In genomic region chr17:29726721-29727252, GRCh38 we compare ENCODE assay signal across 9 cellular contexts.
DNase-seq lines count a peak whose midpoint lies in the region; ATAC-seq and TF ChIP-seq lines count a peak whose summit lies in the region.
"Had no signal": no experiment of that assay in that cellular context is flagged by ENCODE, and none has a peak within 500 bp of the region (broad histone marks: within the 10 kb centered on the region; RNA-seq: fewer than 3 reads in every experiment).

No MANE protein-coding gene starts in this region.

- H3K9me3 Mint-ChIP-seq in activated CD4-positive, alpha-beta T cell treated with anti-CD3 and anti-CD28 coated beads, Interleukin-2, amount 10 ng/mL, durations not matched to agents 7 days and 5 days: peaks cover 9% of the 10 kb centered on the region
- peaks cover 12% of the 10 kb centered on the region for H3K9me3 Mint-ChIP-seq in stimulated activated naive CD8-positive, alpha-beta T cell treated with anti-CD3 and anti-CD28 coated beads, Interleukin-15, Interleukin-2, amounts not matched to agents 100 ng/mL and 50 ng/mL, for 24 hours

- H3K4me3 Mint-ChIP-seq in activated CD4-positive, alpha-beta T cell treated with anti-CD3 and anti-CD28 coated beads, Interleukin-2, amount 10 ng/mL, durations not matched to agents 7 days and 5 days: no peak overlapping the region
- peak overlapping the region; percentile 38 for H3K4me3 Mint-ChIP-seq in stimulated activated naive CD8-positive, alpha-beta T cell treated with anti-CD3 and anti-CD28 coated beads, Interleukin-15, Interleukin-2, amounts not matched to agents 100 ng/mL and 50 ng/mL, for 24 hours

- H3K27ac ChIP-seq in RWPE2 (ENCODE audit: poor library complexity, severe bottlenecking) (peak overlapping the region; percentile 92), tibial artery (no peak overlapping the region)

- peaks cover 4% of the 10 kb centered on the region for H3K9me3 ChIP-seq in RWPE2 (ENCODE audit: severe bottlenecking)
- peaks cover 0 to 5% (median 0%) of the 10 kb centered on the region in 3 donors for H3K9me3 ChIP-seq in tibial artery

- H3K27me3 Mint-ChIP-seq in activated CD4-positive, alpha-beta T cell treated with anti-CD3 and anti-CD28 coated beads, Interleukin-2, amount 10 ng/mL, durations not matched to agents 7 days and 5 days: no peaks in the 10 kb centered on the region
- no peaks in the 10 kb centered on the region for H3K27me3 Mint-ChIP-seq in stimulated activated naive CD8-positive, alpha-beta T cell treated with anti-CD3 and anti-CD28 coated beads, Interleukin-15, Interleukin-2, amounts not matched to agents 100 ng/mL and 50 ng/mL, for 24 hours

- CTCF ChIA-PET in activated CD4-positive, alpha-beta T cell treated with anti-CD3 and anti-CD28 coated beads, Interleukin-2, amount 10 ng/mL, durations not matched to agents 7 days and 5 days (lab: Charles Lee): interaction anchor here (0.6 to 1.0 kb wide), 3 partner anchors 15 to 436 kb away, joined by 3 read pairs; no protein-coding TSS in a partner anchor

- ATAC-seq in RWPE2 (ENCODE audit: low read depth): peak; percentile 76

- H3K4me1 Mint-ChIP-seq in activated CD4-positive, alpha-beta T cell treated with anti-CD3 and anti-CD28 coated beads, Interleukin-2, amount 10 ng/mL, durations not matched to agents 7 days and 5 days: peaks cover 66% of the 10 kb centered on the region
- peaks cover 76% of the 10 kb centered on the region for H3K4me1 Mint-ChIP-seq in stimulated activated naive CD8-positive, alpha-beta T cell treated with anti-CD3 and anti-CD28 coated beads, Interleukin-15, Interleukin-2, amounts not matched to agents 100 ng/mL and 50 ng/mL, for 24 hours (ENCODE audit: low read depth)

- H3K36me3 Mint-ChIP-seq in activated CD4-positive, alpha-beta T cell treated with anti-CD3 and anti-CD28 coated beads, Interleukin-2, amount 10 ng/mL, durations not matched to agents 7 days and 5 days (ENCODE audit: low read depth): peaks cover 32% of the 10 kb centered on the region
- H3K36me3 Mint-ChIP-seq in stimulated activated naive CD8-positive, alpha-beta T cell treated with anti-CD3 and anti-CD28 coated beads, Interleukin-15, Interleukin-2, amounts not matched to agents 100 ng/mL and 50 ng/mL, for 24 hours (ENCODE audit: low read depth): peaks cover 39% of the 10 kb centered on the region

- H3K36me3 ChIP-seq in RWPE2 (ENCODE audit: low read depth): peaks cover 4% of the 10 kb centered on the region; the same call in 1 of the 2 replicates
- no peaks in the 10 kb centered on the region for H3K36me3 ChIP-seq in tibial artery

- TF ChIP-seq CTCF in RWPE2 (IDR thresholded peaks at IDR 0.05; ENCODE audit: poor library complexity, severe bottlenecking) (no peak), fibroblast of pulmonary artery (IDR thresholded peaks at IDR 0.05; ENCODE audit: low read length, missing control alignments) (no peak), tibial artery (IDR thresholded peaks at IDR 0.05) (no peak)

- H3K27me3 ChIP-seq in RWPE2 (ENCODE audit: insufficient read depth, poor library complexity, severe bottlenecking) (no peaks in the 10 kb centered on the region), tibial artery (no peaks in the 10 kb centered on the region)

- H3K4me3 ChIP-seq in RWPE2 (ENCODE audit: severe bottlenecking) (no peak overlapping the region), fibroblast of pulmonary artery (replicated peaks; ENCODE audit: low read depth, low read length) (no peak overlapping the region), tibial artery (no peak overlapping the region)

- no peak for DNase-seq in activated CD4-positive, alpha-beta T cell treated with anti-CD3 and anti-CD28 coated beads, Interleukin-2, amount 10 ng/mL, durations not matched to agents 7 days and 5 days
- no peak for DNase-seq in activated CD4-positive, alpha-beta T cell treated with anti-CD3 and anti-CD28 coated beads for 48 hours
- DNase-seq in RWPE2 (ENCODE audit: low spot score) (no peak), fibroblast of pulmonary artery (ENCODE audit: low read depth) (peak; percentile 85), COR-L47 (lab: John Stamatoyannopoulos, UW) (no peak), tibial artery (no peak)
- no peak for DNase-seq in stimulated activated CD4-positive, alpha-beta T cell treated with anti-CD3 and anti-CD28 coated beads, Interleukin-4, amount 100 ng/mL, for 24 hours
- DNase-seq: RPMI8226 had no signal

- H3K27ac Mint-ChIP-seq in activated CD4-positive, alpha-beta T cell treated with anti-CD3 and anti-CD28 coated beads, Interleukin-2, amount 10 ng/mL, durations not matched to agents 7 days and 5 days: peak overlapping the region; percentile 72
- peak overlapping the region; percentile 90 for H3K27ac Mint-ChIP-seq in stimulated activated naive CD8-positive, alpha-beta T cell treated with anti-CD3 and anti-CD28 coated beads, Interleukin-15, Interleukin-2, amounts not matched to agents 100 ng/mL and 50 ng/mL, for 24 hours

- intact Hi-C loops in tibial artery (cut with DNase I; ENCODE audit: low total_unique reads): no loop called here

- POLR2A ChIA-PET in activated CD4-positive, alpha-beta T cell treated with anti-CD3 and anti-CD28 coated beads, Interleukin-2, amount 10 ng/mL, durations not matched to agents 7 days and 5 days (lab: Charles Lee): no interaction called here

- peaks cover 23% of the 10 kb centered on the region for H3K4me1 ChIP-seq in RWPE2 (ENCODE audit: insufficient read depth, poor library complexity, severe bottlenecking)
- H3K4me1 ChIP-seq in tibial artery: no peaks in the 10 kb centered on the region
